Comparison of ENCODE assay signal across 1 cellular context in genomic region chr7:149284343-149284742, GRCh38.
TF ChIP-seq lines count a peak whose summit lies in the region.

No MANE protein-coding gene starts in this region.

TF ChIP-seq in GM23338, 12 proteins besides CTCF, POLR2A, EP300 and RAD21 (continued from another document):
- TF ChIP-seq CREB1 (CRISPR knock-in tag; IDR thresholded peaks at IDR 0.05; ENCODE audit: low read depth) (no peak), EZH2phosphoT487 (IDR thresholded peaks at IDR 0.05; ENCODE audit: unreplicated experiment) (no peak), EZH2 (IDR thresholded peaks at IDR 0.05; ENCODE audit: low read depth, unreplicated experiment) (no peak), STAT1 (IDR thresholded peaks at IDR 0.05; ENCODE audit: unreplicated experiment) (no peak)
